ENCODE assay signal across 8 cellular contexts in the genomic region with DNA sequence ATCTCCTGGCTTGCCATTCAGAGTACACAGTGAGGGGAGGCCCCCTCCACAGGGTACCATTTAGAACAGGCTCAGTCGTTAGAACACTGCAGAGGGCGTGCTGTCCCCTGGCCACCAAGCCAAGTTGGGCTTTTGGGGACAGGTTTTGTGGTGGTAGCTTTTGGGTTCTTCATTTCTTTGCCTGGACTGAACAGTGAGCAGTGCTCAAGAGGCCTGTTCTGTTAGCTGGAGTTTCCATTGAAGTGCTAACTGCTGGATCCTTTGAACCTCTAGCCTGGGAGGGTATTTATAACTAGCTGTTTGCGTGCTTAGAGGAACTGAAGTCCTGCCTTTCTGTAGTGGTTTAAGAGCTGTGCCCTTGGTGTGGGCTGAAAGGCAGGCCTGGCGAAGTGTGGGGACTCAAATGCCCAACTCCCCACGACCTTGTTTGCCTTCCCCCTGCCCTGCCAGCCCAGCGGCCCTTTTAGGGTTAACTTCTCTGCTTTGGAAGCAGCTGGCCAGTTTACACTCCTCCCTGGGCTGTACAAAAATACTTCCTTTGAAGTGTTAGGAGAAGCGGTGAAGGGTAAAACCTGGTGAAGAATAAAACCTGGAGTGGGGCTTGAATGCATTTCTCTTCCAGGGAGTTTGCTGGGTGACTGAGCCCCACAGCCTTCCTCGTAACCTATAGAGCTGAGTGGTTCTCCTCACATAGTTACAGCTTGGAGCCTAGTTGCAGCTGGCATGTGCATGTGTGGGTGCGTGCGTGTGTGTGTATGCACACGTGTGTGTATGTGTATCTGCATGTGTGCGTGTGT. TPM values are rescaled to one million over a fixed set of nuclear protein-coding genes. Genes with fewer than 3 reads are reported as not detected.
DNase-seq lines count a peak whose midpoint lies in the region; ATAC-seq, FAIRE-seq and TF ChIP-seq lines count a peak whose summit lies in the region.

No MANE protein-coding gene starts in this region.

- FAIRE-seq in A549 (lab: Jason Lieb, UNC) (no peak), D721Med (lab: Jason Lieb, UNC) (no peak)

- no peak overlapping the region for H3K4me3 ChIP-seq in A549
- no peak overlapping the region for H3K4me3 ChIP-seq in mesodermal cell (ENCODE audit: extremely low read depth, insufficient read depth, low read length, poor library complexity, severe bottlenecking)

- H3K4me1 ChIP-seq in A549: peaks cover 82% of the 10 kb centered on the region
- peaks cover 33% of the 10 kb centered on the region for H3K4me1 ChIP-seq in mesodermal cell (ENCODE audit: control insufficient read depth, insufficient read depth, low read length, poor library complexity, severe bottlenecking)

- POLR2A ChIA-PET in A549 (lab: Yijun Ruan, JAX): interaction anchor here (0.5 to 1.0 kb wide), 2 partner anchors 8 to 113 kb away, joined by 4 read pairs; no protein-coding TSS in a partner anchor

- peak; percentile 7 to 31 for DNase-seq in A549 (ENCODE audit: low read depth in 1 of 2, low spot score in 1 of 2)
- DNase-seq in NCI-H1417 treated with DMSO at 0.1 percent for 48 hours (lab: John Stamatoyannopoulos, UW): peak; percentile 6
- peak; percentile 86 for DNase-seq in cerebellar cortex (ENCODE audit: low spot score)
- DNase-seq in activated T-cell treated with anti-CD3 and anti-CD28 coated beads, Interleukin-2, amount 50 U/mL, for 48 hours: no peak
- no peak for DNase-seq in D721Med (ENCODE audit: insufficient read length, low spot score)
- no peak for DNase-seq in NCI-H128 (lab: John Stamatoyannopoulos, UW; ENCODE audit: unreplicated experiment)

- TF ChIP-seq CTCF in A549 (IDR thresholded peaks at IDR 0.05): no peak
- TF ChIP-seq CTCF in D721Med (IDR thresholded peaks at IDR 0.05; ENCODE audit: insufficient read depth, missing control alignments): no peak

- no peak for TF ChIP-seq POLR2A in A549 (IDR thresholded peaks at IDR 0.05; ENCODE audit: low read length)

- H3K9me3 ChIP-seq in A549 (no peaks in the 10 kb centered on the region), mesodermal cell (ENCODE audit: control insufficient read depth, low read length) (no peaks in the 10 kb centered on the region)

- H3K4me2 ChIP-seq in A549: peak overlapping the region; percentile 60

- TF ChIP-seq RAD21 in A549 (conservative IDR thresholded peaks at IDR 0.05 in 1 of 2, IDR thresholded peaks at IDR 0.05 in 1 of 2): no peak

- CTCF ChIA-PET in A549 (lab: Yijun Ruan, JAX): interaction anchor here (0.8 to 1.4 kb wide), 3 partner anchors 12 to 113 kb away, joined by 3 to 5 read pairs (median 3); no protein-coding TSS in a partner anchor

- ATAC-seq in A549: peak; percentile 69 to 70
- no peak for ATAC-seq in GM19351 (IDR thresholded peaks at IDR 0.05; ENCODE audit: unreplicated experiment)

- TF ChIP-seq EP300 in A549 (IDR thresholded peaks at IDR 0.05): no peak

- H3K27ac ChIP-seq in A549: peak overlapping the region; percentile 59 to 74
- peak overlapping the region; percentile 76 for H3K27ac ChIP-seq in mesodermal cell (ENCODE audit: low read depth, low read length, severe bottlenecking)

- no peaks in the 10 kb centered on the region for H3K36me3 ChIP-seq in mesodermal cell (ENCODE audit: control insufficient read depth, insufficient read depth, low read length)

- 64% methylated on average over 11 of the region's 12 CpGs for WGBS in A549 (ENCODE audit: missing lambda C conversion rate)
- 30 to 42% methylated on average over 2 to 7 of the region's 12 CpGs for WGBS in mesodermal cell (ENCODE audit: insufficient coverage in 2 of 2), 2 experiments

TF ChIP-seq in A549, 52 proteins besides CTCF, POLR2A, EP300 and RAD21:
- TF ChIP-seq ESRRA (IDR thresholded peaks at IDR 0.05; ENCODE audit: borderline replicate concordance, low read length) (no peak), JUN (IDR thresholded peaks at IDR 0.05) (no peak), SMC3 (IDR thresholded peaks at IDR 0.05) (no peak), BHLHE40 (IDR thresholded peaks at IDR 0.05; ENCODE audit: low read depth, low read length) (no peak), CBX8 (IDR thresholded peaks at IDR 0.05) (no peak), MAFK (IDR thresholded peaks at IDR 0.05; ENCODE audit: partially characterized antibody) (no peak), NR3C1 (IDR thresholded peaks at IDR 0.05) (no peak)

RNA-seq across cellular contexts. Expression of a gene that starts 34.6 kb away (rescaled TPM):
- polyA plus RNA-seq in A549 (2011; rRNA removed) (4.6 and 5.5 TPM in 2 replicates), A549 (2017; fragmentation: RNase III; extraction: RNeasy Plus Mini Kit Qiagen cat#74134 plus additional on column Dnase treatment) (5.5 to 6.9 TPM (median 6.0 TPM) in 3 replicates)
- 6.1 and 9.1 TPM in 2 replicates for polyA plus RNA-seq in A549 (2012; cell fraction: cytosol; rRNA removed)
- polyA plus RNA-seq in A549 (2012; cell fraction: nucleus; rRNA removed): 7.8 and 14.2 TPM in 2 replicates
- polyA minus RNA-seq in A549 (2011; rRNA and poly(A)+ RNA removed): 4.8 and 6.3 TPM in 2 replicates
- 9.1 TPM for polyA plus RNA-seq in mesodermal cell (2013, experiment 1 of 2)
- 6.9 TPM for polyA plus RNA-seq in mesodermal cell (2013, experiment 2 of 2)

Comparison
In these comparisons a context has a peak if more than half of its experiments do, and no peak if none do; other contexts are left out.
1. DNase-seq: peak in A549 (2 of 2), NCI-H1417 treated with DMSO at 0.1 percent for 48 hours (single experiment) and cerebellar cortex (single experiment); none in activated T-cell treated with anti-CD3 and anti-CD28 coated beads, Interleukin-2, amount 50 U/mL, for 48 hours (0 of 2), D721Med (single experiment) and NCI-H128 (single experiment).